7 cellular contexts compared by ENCODE assay signal in the genomic region with DNA sequence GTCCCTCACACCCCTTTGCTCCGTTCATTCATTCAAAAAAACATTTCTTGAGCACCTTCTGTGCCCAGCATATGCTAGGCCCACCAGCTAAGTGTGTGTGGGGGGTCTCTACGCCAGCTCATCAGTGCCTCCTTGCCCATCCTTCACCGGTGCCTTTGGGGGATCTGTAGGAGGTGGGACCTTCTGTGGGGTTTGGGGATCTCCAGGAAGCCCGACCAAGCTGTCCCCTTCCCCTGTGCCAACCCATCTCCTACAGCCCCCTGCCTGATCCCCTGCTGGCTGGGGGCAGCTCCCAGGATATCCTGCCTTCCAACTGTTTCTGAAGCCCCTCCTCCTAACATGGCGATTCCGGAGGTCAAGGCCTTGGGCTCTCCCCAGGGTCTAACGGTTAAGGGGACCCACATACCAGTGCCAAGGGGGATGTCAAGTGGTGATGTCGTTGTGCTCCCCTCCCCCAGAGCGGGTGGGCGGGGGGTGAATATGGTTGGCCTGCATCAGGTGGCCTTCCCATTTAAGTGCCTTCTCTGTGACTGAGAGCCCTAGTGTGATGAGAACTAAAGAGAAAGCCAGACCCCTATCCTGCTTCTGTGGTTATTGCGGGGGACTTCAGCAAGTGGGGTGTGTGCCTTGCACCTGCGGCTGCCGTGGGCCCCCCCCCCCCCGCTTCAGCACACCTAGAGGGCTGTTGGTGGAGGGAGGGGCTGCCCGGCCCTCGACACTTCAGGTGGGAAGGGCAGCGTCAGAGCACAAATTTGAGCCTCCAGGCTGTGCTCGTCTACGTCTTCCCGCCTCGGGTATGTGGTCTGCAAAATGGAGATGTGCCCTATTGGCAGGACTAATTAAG. TPM values are rescaled to one million over a fixed set of nuclear protein-coding genes. Genes with fewer than 3 reads are reported as not detected.
DNase-seq lines count a peak whose midpoint lies in the region; ATAC-seq and TF ChIP-seq lines count a peak whose summit lies in the region.

No MANE protein-coding gene starts in this region.

- H3K4me3 ChIP-seq in right atrium auricular region (peak overlapping the region; percentile 30 to 55), skeletal muscle tissue (ENCODE audit: low read length in 3 of 3) (peak overlapping the region; percentile 72 to 78 (median 73))

- no peak for TF ChIP-seq CTCF in activated CD8-positive, alpha-beta T cell treated with anti-CD3 and anti-CD28 coated beads for 36 hours (IDR thresholded peaks at IDR 0.05)
- TF ChIP-seq CTCF in right atrium auricular region (IDR thresholded peaks at IDR 0.05) = no peak

- TF ChIP-seq POLR2A in GM19193 (IDR thresholded peaks at IDR 0.05; ENCODE audit: extremely low read depth, insufficient read depth, insufficient read length) = peak; percentile 12

- H3K9me3 ChIP-seq in right atrium auricular region (no peaks in the 10 kb centered on the region), skeletal muscle tissue (ENCODE audit: control insufficient read depth in 3 of 3, low read length in 3 of 3) (no peaks in the 10 kb centered on the region)

- peaks cover 0 to 61% of the 10 kb centered on the region in 2 donors for H3K4me1 ChIP-seq in right atrium auricular region
- H3K4me1 ChIP-seq in skeletal muscle tissue (ENCODE audit: control insufficient read depth in 3 of 3, insufficient read depth in 3 of 3, low read length in 3 of 3) = peaks cover 40 to 50% (median 44%) of the 10 kb centered on the region in 3 donors

- peak overlapping the region; percentile 65 to 83 (median 79) for H3K9ac ChIP-seq in skeletal muscle tissue (ENCODE audit: low read depth in 1 of 3, low read length in 3 of 3)

- intact Hi-C loops in activated CD8-positive, alpha-beta T cell treated with anti-CD3 and anti-CD28 coated beads for 36 hours (cut with micrococcal nuclease) = loop anchor here (10.0 kb wide), 1 partner anchor 59 kb away; no protein-coding TSS in a partner anchor

- H3K27me3 ChIP-seq in right atrium auricular region (no peaks in the 10 kb centered on the region), skeletal muscle tissue (ENCODE audit: control insufficient read depth in 3 of 3, insufficient read depth in 3 of 3, low read length in 3 of 3) (no peaks in the 10 kb centered on the region)

- peaks cover 24% of the 10 kb centered on the region for H3K36me3 Mint-ChIP-seq in activated CD8-positive, alpha-beta T cell treated with anti-CD3 and anti-CD28 coated beads for 36 hours (ENCODE audit: low read depth)

- peak overlapping the region; percentile 88 to 90 for H3K27ac ChIP-seq in right atrium auricular region
- H3K27ac ChIP-seq in skeletal muscle tissue (ENCODE audit: low read depth, low read length) = peak overlapping the region; percentile 85

- POLR2A ChIA-PET in activated CD8-positive, alpha-beta T cell treated with anti-CD3 and anti-CD28 coated beads for 36 hours (lab: Charles Lee) = interaction anchor here (0.5 to 3.1 kb wide), 6 partner anchors 9 to 1491 kb away, joined by 3 to 21 read pairs (median 4); partner anchors contain the start of genes AAMP and PNKD

- H3K36me3 ChIP-seq in right atrium auricular region = peaks cover 36% of the 10 kb centered on the region
- peaks cover 20 to 28% (median 22%) of the 10 kb centered on the region in 3 donors for H3K36me3 ChIP-seq in skeletal muscle tissue (ENCODE audit: control insufficient read depth in 3 of 3, insufficient read depth in 3 of 3, low read length in 3 of 3)

- peak; percentile 14 for ATAC-seq in HG03095 (IDR thresholded peaks at IDR 0.05; ENCODE audit: unreplicated experiment)
- peak; percentile 38 for ATAC-seq in activated CD8-positive, alpha-beta T cell treated with anti-CD3 and anti-CD28 coated beads for 36 hours

- peaks cover 6% of the 10 kb centered on the region for H3K27me3 Mint-ChIP-seq in activated CD8-positive, alpha-beta T cell treated with anti-CD3 and anti-CD28 coated beads for 36 hours

- H3K27ac Mint-ChIP-seq in activated CD8-positive, alpha-beta T cell treated with anti-CD3 and anti-CD28 coated beads for 36 hours = peak overlapping the region; percentile 66

- peak; percentile 69 for DNase-seq in activated CD8-positive, alpha-beta T cell treated with anti-CD3 and anti-CD28 coated beads for 36 hours
- no peak for DNase-seq in right atrium auricular region (ENCODE audit: low spot score)
- DNase-seq in COLO668 (lab: John Stamatoyannopoulos, UW; ENCODE audit: unreplicated experiment) = no peak
- DNase-seq in NOMO-1 treated with DMSO at 0.1 percent for 48 hours (lab: John Stamatoyannopoulos, UW; ENCODE audit: unreplicated experiment) = no peak

- H3K9me3 Mint-ChIP-seq in activated CD8-positive, alpha-beta T cell treated with anti-CD3 and anti-CD28 coated beads for 36 hours = no peaks in the 10 kb centered on the region

- peaks cover 44% of the 10 kb centered on the region for H3K4me1 Mint-ChIP-seq in activated CD8-positive, alpha-beta T cell treated with anti-CD3 and anti-CD28 coated beads for 36 hours (ENCODE audit: low read depth)

- peak overlapping the region; percentile 66 for H3K4me3 Mint-ChIP-seq in activated CD8-positive, alpha-beta T cell treated with anti-CD3 and anti-CD28 coated beads for 36 hours

- CTCF ChIA-PET in activated CD8-positive, alpha-beta T cell treated with anti-CD3 and anti-CD28 coated beads for 36 hours (lab: Charles Lee) = interaction anchor here (1.1 to 1.5 kb wide), 3 partner anchors 9 to 133 kb away, joined by 3 read pairs; no protein-coding TSS in a partner anchor

RNA-seq across cellular contexts. Expression of gene CTDSP1, which starts 5.9 kb away (rescaled TPM):
- total RNA-seq in activated CD8-positive, alpha-beta T cell treated with anti-CD3 and anti-CD28 coated beads for 36 hours = 10 to 100 TPM; 85.8 to 94.7 TPM
- 10 to 100 TPM; 54.2 to 99.5 TPM for total RNA-seq in right atrium auricular region
- 44.4 TPM for total RNA-seq in skeletal muscle tissue

RNA-seq across cellular contexts. Expression of gene VIL1, which starts 13.3 kb away (rescaled TPM):
- total RNA-seq in activated CD8-positive, alpha-beta T cell treated with anti-CD3 and anti-CD28 coated beads for 36 hours = not detected
- not detected for total RNA-seq in right atrium auricular region
- total RNA-seq in skeletal muscle tissue = not detected

RNA-seq across cellular contexts. Expression of gene SLC11A1, which starts 23.5 kb away (rescaled TPM):
- under 1 TPM; 0.13 to 0.23 TPM for total RNA-seq in activated CD8-positive, alpha-beta T cell treated with anti-CD3 and anti-CD28 coated beads for 36 hours
- 10 to 100 TPM in 1 of 2 donors, 1 to 10 TPM in 1; 8.7 to 22.1 TPM for total RNA-seq in right atrium auricular region
- total RNA-seq in skeletal muscle tissue = 1.0 TPM

RNA-seq across cellular contexts. Expression of gene CATIP, which starts 48.9 kb away (rescaled TPM):
- total RNA-seq in activated CD8-positive, alpha-beta T cell treated with anti-CD3 and anti-CD28 coated beads for 36 hours = not detected
- total RNA-seq in right atrium auricular region (not detected), skeletal muscle tissue (not detected)
